21 cellular contexts compared by ENCODE assay signal in genomic region chr20:37375227-37375626, GRCh38. TPM values are rescaled to one million over a fixed set of nuclear protein-coding genes. Genes with fewer than 3 reads are reported as not detected.
DNase-seq lines count a peak whose midpoint lies in the region; ATAC-seq, FAIRE-seq and TF ChIP-seq lines count a peak whose summit lies in the region.
"Had no signal": no experiment of that assay in that cellular context is flagged by ENCODE, and none has a peak within 500 bp of the region (broad histone marks: within the 10 kb centered on the region; RNA-seq: fewer than 3 reads in every experiment).

No MANE protein-coding gene starts in this region.

- TF ChIP-seq POLR2A in gastroesophageal sphincter (IDR thresholded peaks at IDR 0.05), result no peak

- peaks cover 81% of the 10 kb centered on the region for H3K79me2 ChIP-seq in OCI-LY3 (ENCODE audit: low read length)

- H3K4me1 ChIP-seq in OCI-LY3 (ENCODE audit: low read length) (peaks cover 50% of the 10 kb centered on the region), gastroesophageal sphincter (peaks cover 0 to 19% (median 0%) of the 10 kb centered on the region in 3 donors)

- H3K4me3 ChIP-seq in OCI-LY3 (ENCODE audit: low read length) (no peak overlapping the region), gastroesophageal sphincter (no peak overlapping the region)
- H3K4me3 ChIP-seq: right lobe of liver, SK-N-MC, thoracic aorta had no signal

- no peak overlapping the region for H3K9ac ChIP-seq in OCI-LY3 (ENCODE audit: low read length)

- DNase-seq in GM19239 (ENCODE audit: insufficient read length, low spot score) (no peak), NCI-H774 (lab: John Stamatoyannopoulos, UW) (no peak), NCI-H2107 treated with DMSO at 0.1 percent for 48 hours (lab: John Stamatoyannopoulos, UW; ENCODE audit: unreplicated experiment) (no peak)
- DNase-seq: activated CD4-positive, alpha-beta T cell treated with anti-CD3 and anti-CD28 coated beads, Interleukin-2, amount 50 U/mL, for 4 hours; activated T-cell treated with anti-CD3 and anti-CD28 coated beads, Interleukin-2, amount 50 U/mL, for 48 hours; effector memory CD4-positive, alpha-beta T cell; hippocampal formation; KG1; NCI-H1105; NCI-H226; nucleus accumbens; right lobe of liver had no signal

- H2AFZ ChIP-seq in OCI-LY3 (ENCODE audit: low read depth, low read length), result no peak overlapping the region

- peaks cover 43% of the 10 kb centered on the region for H4K20me1 ChIP-seq in OCI-LY3 (ENCODE audit: insufficient read depth, low read length)

- H3K36me3 ChIP-seq in OCI-LY3 (replicated peaks; ENCODE audit: low read depth, low read length) (peaks cover 62% of the 10 kb centered on the region), gastroesophageal sphincter (peaks cover 0 to 32% of the 10 kb centered on the region in 2 donors)
- H3K36me3 ChIP-seq: right lobe of liver had no signal

- H3K27me3 ChIP-seq in OCI-LY3 (ENCODE audit: low read depth, low read length), result no peaks in the 10 kb centered on the region
- no peaks in the 10 kb centered on the region for H3K27me3 ChIP-seq in gastroesophageal sphincter
- H3K27me3 ChIP-seq: right lobe of liver had no signal

- H3K4me2 ChIP-seq in OCI-LY3 (ENCODE audit: low read length), result no peak overlapping the region

- TF ChIP-seq EP300 in gastroesophageal sphincter (IDR thresholded peaks at IDR 0.05), result no peak

- peak; percentile 93 for FAIRE-seq in GM19239 (lab: Jason Lieb, UNC)
- FAIRE-seq: H54, TTC549 had no signal

- H3K27ac ChIP-seq in OCI-LY3 (ENCODE audit: low read length) (peak overlapping the region; percentile 2; the same call in 1 of the 2 replicates), gastroesophageal sphincter (no peak overlapping the region)
- H3K27ac ChIP-seq: C4-2B, right lobe of liver, SK-N-MC, thoracic aorta had no signal

- H3K9me3 ChIP-seq in OCI-LY3 (ENCODE audit: insufficient read depth, low read length), result no peaks in the 10 kb centered on the region
- no peaks in the 10 kb centered on the region for H3K9me3 ChIP-seq in gastroesophageal sphincter
- H3K9me3 ChIP-seq: right lobe of liver, thoracic aorta had no signal

- ATAC-seq in HG02610 (IDR thresholded peaks at IDR 0.05; ENCODE audit: unreplicated experiment) (peak; percentile 42), gastroesophageal sphincter (no peak), HG03565 (IDR thresholded peaks at IDR 0.05; ENCODE audit: unreplicated experiment) (no peak)
- ATAC-seq: right lobe of liver had no signal

- TF ChIP-seq CTCF in OCI-LY3 (IDR thresholded peaks at IDR 0.05; ENCODE audit: low read depth, low read length), result no peak
- no peak for TF ChIP-seq CTCF in gastroesophageal sphincter (IDR thresholded peaks at IDR 0.05)

- 90 to 93% methylated on average over 2 to 3 of the region's 4 CpGs for WGBS in gastroesophageal sphincter (ENCODE audit: low coverage in 1 of 2), 2 donors

RNA-seq across cellular contexts. Expression of gene SRC, which starts 29.3 kb away (rescaled TPM):
- total RNA-seq in gastroesophageal sphincter, result 10 to 100 TPM; 30.6 to 54.7 (median 45.0) TPM
